In genomic region chr17:67962156-67962555, GRCh38 we compare ENCODE assay signal across 7 cellular contexts. TPM values are rescaled to one million over a fixed set of nuclear protein-coding genes. Genes with fewer than 3 reads are reported as not detected.
A peak's percentile ranks its signal among the peaks of the same experiment; 100 is the strongest.
DNase-seq lines count a peak whose midpoint lies in the region; ATAC-seq, FAIRE-seq and TF ChIP-seq lines count a peak whose summit lies in the region.
"Not testable (repeated sequence)": the region's sequence is repeated elsewhere in the genome, so short reads cannot be mapped to it uniquely, and the experiment has no call there.

No MANE protein-coding gene starts in this region.

- not testable (repeated sequence) for H2BK20ac ChIP-seq in H9 (ENCODE audit: low read depth, low read length, poor library complexity, severe bottlenecking)

- not testable (repeated sequence) for H3K27ac ChIP-seq in H9 (ENCODE audit: insufficient read length, low read depth, low read length); astrocyte (ENCODE audit: low read depth, low read length)

- H3K9ac ChIP-seq in H9 (ENCODE audit: extremely low read depth, insufficient read length, low read length); astrocyte (ENCODE audit: low read length): not testable (repeated sequence)

- H2BK120ac ChIP-seq in H9 (ENCODE audit: low read depth, low read length, poor library complexity, severe bottlenecking) = not testable (repeated sequence)

- H3K36me3 Mint-ChIP-seq in H9 (ENCODE audit: insufficient read depth in 1 of 3, low read depth in 3 of 3) = peaks cover 35 to 76% (median 62%) of the 10 kb centered on the region in 3 experiments; a peak in 6 of 7 replicates
- H3K36me3 Mint-ChIP-seq in T-helper 2 cell treated with Interferon-gamma antibody and Interleukin-4, amounts not matched to agents 5 μg/mL and 100 μg/mL, for 36 hours (ENCODE audit: low read depth) = peaks cover 33% of the 10 kb centered on the region
- peaks cover 19% of the 10 kb centered on the region for H3K36me3 Mint-ChIP-seq in activated CD4-positive, alpha-beta memory T cell treated with anti-CD3 and anti-CD28 coated beads for 36 hours
- peaks cover 27% of the 10 kb centered on the region for H3K36me3 Mint-ChIP-seq in activated T-helper 1 cell treated with anti-CD3 and anti-CD28 coated beads, Interleukin-12 subunit alpha, Interleukin-12 subunit beta, Interleukin-2, Interleukin-4 antibody, amounts not matched to agents 30 ng/mL and 10 ng/mL and 1 ng/mL, durations not matched to agents 14 hours and 24 hours and 36 hours (ENCODE audit: low read depth)
- not testable (repeated sequence) for H3K36me3 Mint-ChIP-seq in astrocyte (ENCODE audit: low read depth, unreplicated experiment)

- not testable (repeated sequence) for H3K9me3 Mint-ChIP-seq in H9; T-helper 2 cell treated with Interferon-gamma antibody and Interleukin-4, amounts not matched to agents 5 μg/mL and 100 μg/mL, for 36 hours; activated CD4-positive, alpha-beta memory T cell treated with anti-CD3 and anti-CD28 coated beads for 36 hours; activated T-helper 1 cell treated with anti-CD3 and anti-CD28 coated beads, Interleukin-12 subunit alpha, Interleukin-12 subunit beta, Interleukin-2, Interleukin-4 antibody, amounts not matched to agents 30 ng/mL and 10 ng/mL and 1 ng/mL, durations not matched to agents 14 hours and 24 hours and 36 hours; astrocyte (ENCODE audit: unreplicated experiment)

- not testable (repeated sequence) for H4K20me1 ChIP-seq in H9 (ENCODE audit: control insufficient read depth, insufficient read depth, insufficient read length); astrocyte (ENCODE audit: insufficient read depth, low read length)

- H3K4me2 ChIP-seq in H9 (ENCODE audit: insufficient read depth, insufficient read length, low read length); astrocyte (ENCODE audit: low read length): not testable (repeated sequence)

- not testable (repeated sequence) for H3K4ac ChIP-seq in H9 (ENCODE audit: low read depth, low read length)

- H2AFZ ChIP-seq in H9 (ENCODE audit: low read length); astrocyte (ENCODE audit: low read depth, low read length): not testable (repeated sequence)

- H3K9me3 ChIP-seq in H9 (ENCODE audit: control insufficient read depth, low read depth, low read length); astrocyte (ENCODE audit: insufficient read depth, low read depth, low read length): not testable (repeated sequence)

- H3K18ac ChIP-seq in H9 (ENCODE audit: insufficient read length, low read depth, low read length) = not testable (repeated sequence)

- intact Hi-C loops in activated CD4-positive, alpha-beta memory T cell treated with anti-CD3 and anti-CD28 coated beads for 36 hours (cut with micrococcal nuclease) = loop anchor here (5.0 kb wide), 1 partner anchor 50 kb away; no protein-coding TSS in a partner anchor
- intact Hi-C loops in activated T-helper 1 cell treated with anti-CD3 and anti-CD28 coated beads, Interleukin-12 subunit alpha, Interleukin-12 subunit beta, Interleukin-2, Interleukin-4 antibody, amounts not matched to agents 30 ng/mL and 10 ng/mL and 1 ng/mL, durations not matched to agents 14 hours and 24 hours and 36 hours (cut with micrococcal nuclease) = loop anchor here (2.0 to 5.0 kb wide), 2 partner anchors 35 to 650 kb away; partner anchors contain the start of gene C17orf58
- intact Hi-C loops in left ventricle myocardium superior (cut with micrococcal nuclease); sciatic nerve (cut with DNase I): not testable (repeated sequence)

- H3K4me3 Mint-ChIP-seq in H9; T-helper 2 cell treated with Interferon-gamma antibody and Interleukin-4, amounts not matched to agents 5 μg/mL and 100 μg/mL, for 36 hours; activated CD4-positive, alpha-beta memory T cell treated with anti-CD3 and anti-CD28 coated beads for 36 hours; activated T-helper 1 cell treated with anti-CD3 and anti-CD28 coated beads, Interleukin-12 subunit alpha, Interleukin-12 subunit beta, Interleukin-2, Interleukin-4 antibody, amounts not matched to agents 30 ng/mL and 10 ng/mL and 1 ng/mL, durations not matched to agents 14 hours and 24 hours and 36 hours: not testable (repeated sequence)
- peak overlapping the region; percentile 43 for H3K4me3 Mint-ChIP-seq in astrocyte (ENCODE audit: unreplicated experiment)

- H4K8ac ChIP-seq in H9 (replicated peaks; ENCODE audit: insufficient read length, low read depth, low read length) = not testable (repeated sequence)

- not testable (repeated sequence) for H3K56ac ChIP-seq in H9 (ENCODE audit: insufficient read length, low read depth, low read length)

- POLR2A ChIA-PET in activated CD4-positive, alpha-beta memory T cell treated with anti-CD3 and anti-CD28 coated beads for 36 hours (lab: Charles Lee) = interaction anchor here (0.6 to 0.7 kb wide), 2 partner anchors 13 to 221 kb away, joined by 3 to 6 read pairs; no protein-coding TSS in a partner anchor

- H2BK5ac ChIP-seq in H9 (ENCODE audit: insufficient read length, low read length) = not testable (repeated sequence)

- not testable (repeated sequence) for H3K23me2 ChIP-seq in H9 (ENCODE audit: insufficient read length, low read depth, low read length, poor library complexity, severe bottlenecking)

- H4K91ac ChIP-seq in H9 (ENCODE audit: insufficient read length, low read depth, low read length) = not testable (repeated sequence)

- H3K27ac Mint-ChIP-seq in H9 = peak overlapping the region in 2 of 3 experiments; percentile 76 to 93; a peak in 4 of 7 replicates
- H3K27ac Mint-ChIP-seq in T-helper 2 cell treated with Interferon-gamma antibody and Interleukin-4, amounts not matched to agents 5 μg/mL and 100 μg/mL, for 36 hours = peak overlapping the region; percentile 56
- peak overlapping the region; percentile 77 for H3K27ac Mint-ChIP-seq in activated CD4-positive, alpha-beta memory T cell treated with anti-CD3 and anti-CD28 coated beads for 36 hours
- peak overlapping the region; percentile 74 for H3K27ac Mint-ChIP-seq in activated T-helper 1 cell treated with anti-CD3 and anti-CD28 coated beads, Interleukin-12 subunit alpha, Interleukin-12 subunit beta, Interleukin-2, Interleukin-4 antibody, amounts not matched to agents 30 ng/mL and 10 ng/mL and 1 ng/mL, durations not matched to agents 14 hours and 24 hours and 36 hours
- H3K27ac Mint-ChIP-seq in astrocyte (ENCODE audit: unreplicated experiment) = peak overlapping the region; percentile 22

- not testable (repeated sequence) for H2AK5ac ChIP-seq in H9 (ENCODE audit: insufficient read length, low read length)

- H3K79me1 ChIP-seq in H9 (ENCODE audit: insufficient read depth, low read depth, low read length, poor library complexity, severe bottlenecking) = not testable (repeated sequence)

- H3K4me1 ChIP-seq in H9 (ENCODE audit: insufficient read depth, low read length); astrocyte (ENCODE audit: insufficient read depth, low read length): not testable (repeated sequence)

- H3K27me3 Mint-ChIP-seq in H9 (ENCODE audit: low read depth); T-helper 2 cell treated with Interferon-gamma antibody and Interleukin-4, amounts not matched to agents 5 μg/mL and 100 μg/mL, for 36 hours (ENCODE audit: low read depth); activated CD4-positive, alpha-beta memory T cell treated with anti-CD3 and anti-CD28 coated beads for 36 hours; activated T-helper 1 cell treated with anti-CD3 and anti-CD28 coated beads, Interleukin-12 subunit alpha, Interleukin-12 subunit beta, Interleukin-2, Interleukin-4 antibody, amounts not matched to agents 30 ng/mL and 10 ng/mL and 1 ng/mL, durations not matched to agents 14 hours and 24 hours and 36 hours (ENCODE audit: insufficient read depth); astrocyte (ENCODE audit: low read depth, unreplicated experiment): not testable (repeated sequence)

- not testable (repeated sequence) for FAIRE-seq in astrocyte (lab: Jason Lieb, UNC)

- not testable (repeated sequence) for H3K14ac ChIP-seq in H9 (ENCODE audit: insufficient read depth, low read length)

- DNase-seq in H9; T-helper 2 cell treated with Interferon-gamma antibody and Interleukin-4, amounts not matched to agents 5 μg/mL and 100 μg/mL, for 36 hours (ENCODE audit: low spot score); activated CD4-positive, alpha-beta memory T cell treated with anti-CD3 and anti-CD28 coated beads for 36 hours; activated T-helper 1 cell treated with anti-CD3 and anti-CD28 coated beads, Interleukin-12 subunit alpha, Interleukin-12 subunit beta, Interleukin-2, Interleukin-4 antibody, amounts not matched to agents 30 ng/mL and 10 ng/mL and 1 ng/mL, durations not matched to agents 14 hours and 24 hours and 36 hours (ENCODE audit: low spot score); astrocyte (ENCODE audit: low read depth); left ventricle myocardium superior; sciatic nerve (ENCODE audit: low spot score): not testable (repeated sequence)

- H3K27me3 ChIP-seq in H9 (ENCODE audit: insufficient read depth, low read length); astrocyte (ENCODE audit: insufficient read depth, low read length): not testable (repeated sequence)

- H3K36me3 ChIP-seq in astrocyte (ENCODE audit: insufficient read depth, low read length) = peaks cover 18% of the 10 kb centered on the region

- H3T11ph ChIP-seq in H9 (ENCODE audit: low read length) = not testable (repeated sequence)

- peaks cover 6 to 11% of the 10 kb centered on the region in 2 experiments for H3K4me1 Mint-ChIP-seq in H9
- H3K4me1 Mint-ChIP-seq in T-helper 2 cell treated with Interferon-gamma antibody and Interleukin-4, amounts not matched to agents 5 μg/mL and 100 μg/mL, for 36 hours (ENCODE audit: low read depth); activated T-helper 1 cell treated with anti-CD3 and anti-CD28 coated beads, Interleukin-12 subunit alpha, Interleukin-12 subunit beta, Interleukin-2, Interleukin-4 antibody, amounts not matched to agents 30 ng/mL and 10 ng/mL and 1 ng/mL, durations not matched to agents 14 hours and 24 hours and 36 hours (ENCODE audit: low read depth); astrocyte (ENCODE audit: low read depth, unreplicated experiment): not testable (repeated sequence)
- peaks cover 17% of the 10 kb centered on the region for H3K4me1 Mint-ChIP-seq in activated CD4-positive, alpha-beta memory T cell treated with anti-CD3 and anti-CD28 coated beads for 36 hours (ENCODE audit: low read depth)

- not testable (repeated sequence) for H2BK15ac ChIP-seq in H9 (ENCODE audit: low read depth, low read length)

- WGBS in H9 (ENCODE audit: extremely low coverage, insufficient read length, low lambda C conversion rate) = no CpG with 5 or more reads among the region's 2 CpGs

- CTCF ChIA-PET in activated CD4-positive, alpha-beta memory T cell treated with anti-CD3 and anti-CD28 coated beads for 36 hours (lab: Charles Lee) = interaction anchor here (0.6 to 3.5 kb wide), 2 partner anchors 48 to 1713 kb away, joined by 3 to 21 read pairs; no protein-coding TSS in a partner anchor

- H3K4me3 ChIP-seq in astrocyte (ENCODE audit: insufficient read depth, low read depth, low read length) = not testable (repeated sequence)

- not testable (repeated sequence) for TF ChIP-seq CTCF in H9 (conservative IDR thresholded peaks at IDR 0.05); astrocyte (IDR thresholded peaks at IDR 0.05; ENCODE audit: insufficient read depth, low read depth, low read length)

- not testable (repeated sequence) for H3K23ac ChIP-seq in H9 (ENCODE audit: insufficient read length, low read depth, low read length)

- H3K79me2 ChIP-seq in H9 (ENCODE audit: insufficient read depth, low read length); astrocyte (ENCODE audit: insufficient read depth, low read length): not testable (repeated sequence)

- H2BK12ac ChIP-seq in H9 (ENCODE audit: insufficient read length, low read depth, low read length) = not testable (repeated sequence)

- peak; percentile 30 for ATAC-seq in left ventricle myocardium superior
- peak; percentile 15 for ATAC-seq in sciatic nerve

- H4K5ac ChIP-seq in H9 (ENCODE audit: insufficient read length, low read depth, low read length) = not testable (repeated sequence)

RNA-seq across cellular contexts. Expression of gene C17orf58, which starts 34.1 kb away (rescaled TPM):
- total RNA-seq in H9 (2021) = 11.0 and 12.3 TPM in 2 replicates
- total RNA-seq in activated CD4-positive, alpha-beta memory T cell treated with anti-CD3 and anti-CD28 coated beads for 36 hours = 10 to 100 TPM; 29.8 to 31.1 TPM
- 23.7 and 24.9 TPM in 2 replicates for total RNA-seq in activated T-helper 1 cell treated with anti-CD3 and anti-CD28 coated beads, Interleukin-12 subunit alpha, Interleukin-12 subunit beta, Interleukin-2, Interleukin-4 antibody, amounts not matched to agents 30 ng/mL and 10 ng/mL and 1 ng/mL, durations not matched to agents 14 hours and 24 hours and 36 hours
- total RNA-seq in astrocyte = 8.5 and 9.2 TPM in 2 replicates
- 5.0 TPM for total RNA-seq in left ventricle myocardium superior
- total RNA-seq in sciatic nerve = 6.2 TPM

Comparison
In these comparisons a context has a peak if more than half of its experiments do, and no peak if none do; other contexts are left out.
1. H3K27ac Mint-ChIP-seq: peak in every context shown above with its lines; median percentile 84 in H9; 77 in activated CD4-positive, alpha-beta memory T cell treated with anti-CD3 and anti-CD28 coated beads for 36 hours; 74 in activated T-helper 1 cell treated with anti-CD3 and anti-CD28 coated beads, Interleukin-12 subunit alpha, Interleukin-12 subunit beta, Interleukin-2, Interleukin-4 antibody, amounts not matched to agents 30 ng/mL and 10 ng/mL and 1 ng/mL, durations not matched to agents 14 hours and 24 hours and 36 hours; 56 in T-helper 2 cell treated with Interferon-gamma antibody and Interleukin-4, amounts not matched to agents 5 μg/mL and 100 μg/mL, for 36 hours; 22 in astrocyte.